ENCODE assay signal across 21 cellular contexts in the genomic region with DNA sequence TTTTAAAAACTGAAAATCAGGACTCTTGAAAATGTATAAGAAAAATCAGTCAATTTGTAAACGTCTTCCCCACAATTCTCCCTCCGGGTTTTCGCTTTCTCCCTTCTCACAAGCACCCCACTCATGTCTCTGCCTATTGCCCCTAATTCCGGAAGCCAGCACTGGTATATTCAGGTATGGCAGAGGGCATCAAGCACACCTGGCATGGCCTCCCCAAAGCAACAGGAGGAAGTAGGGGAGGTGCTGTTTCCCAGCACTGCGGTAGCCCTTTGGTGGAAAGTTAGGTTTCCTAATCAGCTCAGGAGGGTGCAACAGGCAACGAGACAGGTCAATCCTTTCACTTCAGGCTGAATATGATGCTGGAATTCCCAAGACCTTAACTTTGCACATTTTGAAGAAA. TPM values are rescaled to one million over a fixed set of nuclear protein-coding genes. Genes with fewer than 3 reads are reported as not detected.
"Had no signal": no experiment of that assay in that cellular context is flagged by ENCODE, and none has a peak within 500 bp of the region (broad histone marks: within the 10 kb centered on the region; RNA-seq: fewer than 3 reads in every experiment).

No MANE protein-coding gene starts in this region.

- ATAC-seq: esophagus mucosa; heart right ventricle; left lobe of liver; right lobe of liver; stimulated activated naive B cell treated with anti-CD40 and anti-IgM and Interleukin-4, amounts not matched to agents 10 μg/mL and 1 μg/mL and 100 μg/mL, for 72 hours; stimulated activated naive CD8-positive, alpha-beta T cell treated with anti-CD3 and anti-CD28 coated beads, Interleukin-15, amount 100 ng/mL, for 72 hours had no signal

- H3K79me2 ChIP-seq: parathyroid adenoma had no signal

- FAIRE-seq: colon, frontal cortex, islet of Langerhans had no signal

- H3K4me1 ChIP-seq: heart right ventricle, parathyroid adenoma, prostate gland, right lobe of liver, testis, tibial nerve had no signal

- H3K9ac ChIP-seq: parathyroid adenoma had no signal

- H3K9me3 ChIP-seq: prostate gland, testis had no signal

- H2AFZ ChIP-seq: parathyroid adenoma had no signal

- H3K27me3 ChIP-seq: right lobe of liver, testis, tibial nerve had no signal

- H3K4me3 ChIP-seq: heart right ventricle, prostate gland, right lobe of liver, testis, tibial nerve had no signal

- DNase-seq: cerebellar nuclear complex; heart right ventricle; hypothalamus; kidney glomerular epithelial cell; mesendoderm; naive B cell; right lobe of liver; stimulated activated CD4-positive, alpha-beta T cell treated with anti-CD3 and anti-CD28 coated beads, Interleukin-2, amount 100 ng/mL, for 24 hours; stimulated activated CD4-positive, alpha-beta T cell treated with anti-CD3 and anti-CD28 coated beads, Interleukin-4, amount 100 ng/mL, for 4 hours; stimulated activated naive B cell treated with anti-CD40 and anti-IgM and Interleukin-4, amounts not matched to agents 10 μg/mL and 1 μg/mL and 100 μg/mL, for 72 hours; stimulated activated naive CD8-positive, alpha-beta T cell treated with anti-CD3 and anti-CD28 coated beads, Interleukin-15, amount 100 ng/mL, for 72 hours; testis had no signal

- H3K36me3 ChIP-seq: heart right ventricle, prostate gland, right lobe of liver, tibial nerve had no signal

- H3K27ac ChIP-seq: heart right ventricle, parathyroid adenoma, prostate gland, right lobe of liver, testis, tibial nerve had no signal

RNA-seq across cellular contexts. Expression of a gene that starts 30.1 kb away (rescaled TPM):
- total RNA-seq: frontal cortex, tibial nerve had no signal
- polyA plus RNA-seq: fibroblast of lung had no signal
